In genomic region chr7:42959549-42959948, GRCh38 we compare ENCODE assay signal across 27 cellular contexts.
"Had no signal": no experiment of that assay in that cellular context is flagged by ENCODE, and none has a peak within 500 bp of the region (broad histone marks: within the 10 kb centered on the region; RNA-seq: fewer than 3 reads in every experiment).

No MANE protein-coding gene starts in this region.

- H3K4me1 ChIP-seq: parathyroid adenoma, psoas muscle, right lobe of liver, stomach, thyroid gland, tibial nerve, upper lobe of left lung, vagina had no signal

- FAIRE-seq: small intestine, urothelium cell line had no signal

- H3K9ac ChIP-seq: parathyroid adenoma had no signal

- ATAC-seq: natural killer cell treated with Interleukin-12 subunit alpha and Interleukin-12 subunit beta and Interleukin-15 and Interleukin-18, amount 100 ng/mL, for 72 hours; psoas muscle; right cardiac atrium; right lobe of liver; stimulated activated effector memory CD8-positive, alpha-beta T cell treated with anti-CD3 and anti-CD28 coated beads, Interleukin-12 subunit alpha, Interleukin-12 subunit beta, amount 100 ng/mL, for 72 hours; stimulated activated naive B cell treated with anti-CD40 and anti-IgM and Interleukin-4, amounts not matched to agents 10 μg/mL and 1 μg/mL and 100 μg/mL, for 72 hours had no signal

- H3K27me3 ChIP-seq: neutrophil, ovary, right lobe of liver, sigmoid colon, stomach, thyroid gland, tibial nerve, upper lobe of left lung, vagina had no signal

- H3K79me2 ChIP-seq: parathyroid adenoma had no signal

- H3K36me3 ChIP-seq: neutrophil, ovary, right lobe of liver, sigmoid colon, stomach, thoracic aorta, thyroid gland, tibial nerve, upper lobe of left lung, vagina had no signal

- DNase-seq: nephron progenitor cell; nucleus accumbens; ovary; posterior cingulate gyrus; psoas muscle; right cardiac atrium; right lobe of liver; sigmoid colon; small intestine; stimulated activated CD4-positive, alpha-beta T cell treated with anti-CD3 and anti-CD28 coated beads, Interleukin-15, amount 100 ng/mL, for 24 hours; stimulated activated CD4-positive, alpha-beta T cell treated with anti-CD3 and anti-CD28 coated beads, Interleukin-2, amount 100 ng/mL, for 24 hours; stimulated activated CD4-positive, alpha-beta T cell treated with anti-CD3 and anti-CD28 coated beads, Interleukin-2, amount 100 ng/mL, for 48 hours; stimulated activated CD4-positive, alpha-beta T cell treated with anti-CD3 and anti-CD28 coated beads, Interleukin-4, amount 100 ng/mL, for 24 hours; stimulated activated naive B cell treated with anti-CD40 and anti-IgM and Interleukin-4, amounts not matched to agents 10 μg/mL and 1 μg/mL and 100 μg/mL, for 72 hours; stimulated activated naive CD4-positive, alpha-beta T cell treated with Interleukin-2 at 50 U/mL for 16 hours; stomach; thyroid gland; trophoblast cell; upper lobe of left lung had no signal

- H3K27ac ChIP-seq: neutrophil, ovary, parathyroid adenoma, psoas muscle, right lobe of liver, sigmoid colon, stomach, thoracic aorta, thyroid gland, tibial nerve, upper lobe of left lung, vagina had no signal

- H3K4me3 ChIP-seq: ovary, psoas muscle, right lobe of liver, sigmoid colon, stomach, thoracic aorta, thyroid gland, tibial nerve, upper lobe of left lung, vagina had no signal

- H2AFZ ChIP-seq: parathyroid adenoma had no signal

- H3K9me3 ChIP-seq: neutrophil, ovary, psoas muscle, right lobe of liver, sigmoid colon, thoracic aorta, thyroid gland, tibial nerve, vagina had no signal
